ENCODE assay signal across 22 cellular contexts in genomic region chr11:88352139-88352538, GRCh38. TPM values are rescaled to one million over a fixed set of nuclear protein-coding genes. Genes with fewer than 3 reads are reported as not detected.
DNase-seq lines count a peak whose midpoint lies in the region; ATAC-seq and TF ChIP-seq lines count a peak whose summit lies in the region.
"Had no signal": no experiment of that assay in that cellular context is flagged by ENCODE, and none has a peak within 500 bp of the region (broad histone marks: within the 10 kb centered on the region; RNA-seq: fewer than 3 reads in every experiment).

No MANE protein-coding gene starts in this region.

- H3K27ac ChIP-seq in suprapubic skin: no peak overlapping the region
- H3K27ac ChIP-seq: lower lobe of right lung, parathyroid adenoma, skin epidermis, vagina, VCaP had no signal

- no peak overlapping the region for H3K4me3 ChIP-seq in HAP-1
- H3K4me3 ChIP-seq in fibroblast of pulmonary artery (replicated peaks; ENCODE audit: low read depth, low read length): no peak overlapping the region
- no peak overlapping the region for H3K4me3 ChIP-seq in suprapubic skin
- H3K4me3 ChIP-seq: lower lobe of right lung, skin epidermis, vagina had no signal

- H3K36me3 ChIP-seq in HAP-1 (replicated peaks): no peaks in the 10 kb centered on the region
- H3K36me3 ChIP-seq in suprapubic skin: no peaks in the 10 kb centered on the region
- H3K36me3 ChIP-seq: lower lobe of right lung, vagina had no signal

- no peaks in the 10 kb centered on the region for H3K9me3 ChIP-seq in HAP-1
- no peaks in the 10 kb centered on the region for H3K9me3 ChIP-seq in suprapubic skin
- H3K9me3 ChIP-seq: lower lobe of right lung, vagina had no signal

- no peak for ATAC-seq in GM21390 (IDR thresholded peaks at IDR 0.05; ENCODE audit: unreplicated experiment)
- ATAC-seq: lower lobe of right lung; naive thymus-derived CD4-positive, alpha-beta T cell; T-cell had no signal

- peak; percentile 10 for DNase-seq in AG08395 (ENCODE audit: low spot score)
- peak; percentile 55 to 60 for DNase-seq in HAP-1 (ENCODE audit: low spot score in 2 of 2)
- peak; percentile 75 for DNase-seq in amniotic epithelial cell (ENCODE audit: low read depth)
- peak; percentile 27 for DNase-seq in fibroblast of pulmonary artery (ENCODE audit: low read depth)
- DNase-seq in suprapubic skin (ENCODE audit: low spot score in 2 of 2): no peak
- DNase-seq in globus pallidus (ENCODE audit: low spot score): no peak
- no peak for DNase-seq in inferior parietal cortex (ENCODE audit: extremely low spot score)
- DNase-seq: activated CD4-positive, alpha-beta memory T cell treated with anti-CD3 and anti-CD28 coated beads, Interleukin-2, amount 10 ng/mL, durations not matched to agents 7 days and 5 days; activated T-cell treated with anti-CD3 and anti-CD28 coated beads, Interleukin-2, amount 50 U/mL, for 48 hours; H7; lower lobe of right lung; naive thymus-derived CD4-positive, alpha-beta T cell; RPMI8226; stimulated activated CD4-positive, alpha-beta T cell treated with anti-CD3 and anti-CD28 coated beads, Interleukin-4, amount 100 ng/mL, for 4 hours; stimulated activated CD8-positive, alpha-beta memory T cell treated with anti-CD3 and anti-CD28 coated beads, Interleukin-4, amount 100 ng/mL, for 48 hours; substantia nigra; T-cell had no signal

- no peak for TF ChIP-seq EP300 in suprapubic skin (IDR thresholded peaks at IDR 0.05)

- no peak for TF ChIP-seq POLR2A in suprapubic skin (IDR thresholded peaks at IDR 0.05)

- in situ Hi-C loops in HAP-1 (cut with MboI; ENCODE audit: low sequenced_read_pairs): no loop called here

- no peak for TF ChIP-seq CTCF in fibroblast of pulmonary artery (IDR thresholded peaks at IDR 0.05; ENCODE audit: low read length, missing control alignments)
- TF ChIP-seq CTCF in suprapubic skin (IDR thresholded peaks at IDR 0.05): no peak

- H3K4me1 ChIP-seq in HAP-1 (peaks cover under 1% of the 10 kb centered on the region; the same call in 1 of the 2 replicates), suprapubic skin (no peaks in the 10 kb centered on the region)
- H3K4me1 ChIP-seq: parathyroid adenoma had no signal

- H3K27me3 ChIP-seq in HAP-1 (ENCODE audit: low read depth): peaks cover 5% of the 10 kb centered on the region; the same call in 1 of the 2 replicates
- no peaks in the 10 kb centered on the region for H3K27me3 ChIP-seq in suprapubic skin
- H3K27me3 ChIP-seq: vagina had no signal

RNA-seq across cellular contexts. Expression of gene CTSC, which starts 14.6 kb away (rescaled TPM):
- total RNA-seq in suprapubic skin: 10 to 100 TPM; 24.5 to 59.0 (median 31.6) TPM

Comparison
In these comparisons a context has a peak if more than half of its experiments do, and no peak if none do; other contexts are left out.
1. DNase-seq: peak in AG08395 (single experiment), HAP-1 (2 of 2), amniotic epithelial cell (single experiment) and fibroblast of pulmonary artery (single experiment); none in suprapubic skin (0 of 2), globus pallidus (single experiment) and inferior parietal cortex (single experiment).